In the genomic region with DNA sequence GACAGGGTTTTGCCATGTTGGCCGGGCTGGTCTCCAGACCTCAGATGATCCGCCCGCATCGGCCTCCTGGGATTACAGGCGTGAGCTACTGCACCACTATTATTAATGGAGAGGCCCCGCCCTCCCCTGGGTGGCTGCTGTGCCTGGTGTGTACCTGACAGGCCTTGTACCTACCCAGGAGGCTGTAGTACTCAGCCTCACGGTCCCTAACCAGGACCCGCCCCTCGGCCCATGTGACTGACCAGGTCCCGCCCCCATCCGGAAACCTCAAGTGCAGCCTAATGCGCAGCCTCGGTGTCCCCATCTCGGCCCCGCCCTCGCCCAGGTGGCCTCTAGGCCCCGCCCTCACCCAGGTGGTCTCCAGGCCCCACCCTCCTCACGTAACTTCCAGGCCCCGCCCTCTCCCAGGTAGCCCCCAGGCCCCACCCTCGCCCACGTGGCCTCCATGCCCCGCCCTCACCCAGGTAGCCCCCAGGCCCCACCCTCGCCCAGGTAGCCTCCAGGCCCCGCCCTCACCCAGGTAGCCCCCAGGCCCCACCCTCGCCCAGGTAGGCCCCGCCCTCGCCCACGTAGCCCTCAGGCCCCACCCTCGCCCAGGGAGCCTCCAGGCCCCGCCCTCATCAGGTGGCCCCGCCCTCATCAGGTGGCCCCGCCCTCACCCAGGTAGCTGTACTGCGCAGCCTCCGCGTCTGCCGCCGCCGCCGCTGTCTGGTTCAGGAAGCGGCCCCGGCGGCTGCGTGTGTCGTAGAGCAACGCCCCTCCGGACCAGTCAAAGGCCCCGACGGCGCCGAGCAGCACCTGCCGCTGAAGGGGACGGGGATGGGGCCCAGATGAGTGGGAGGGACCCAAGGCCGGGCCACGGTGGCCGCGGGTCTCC, we compare ENCODE assay signal across 8 cellular contexts. TPM values are rescaled to one million over a fixed set of nuclear protein-coding genes. Genes with fewer than 3 reads are reported as not detected.
A peak's percentile ranks its signal among the peaks of the same experiment; 100 is the strongest.
DNase-seq lines count a peak whose midpoint lies in the region; ATAC-seq and TF ChIP-seq lines count a peak whose summit lies in the region.

No MANE protein-coding gene starts in this region.

- no peak overlapping the region for H3K9ac ChIP-seq in rectal smooth muscle tissue (ENCODE audit: low read length)

- no peaks in the 10 kb centered on the region for H3K4me1 ChIP-seq in rectal smooth muscle tissue (ENCODE audit: control insufficient read depth, insufficient read depth, low read length)

- H3K36me3 ChIP-seq in rectal smooth muscle tissue (ENCODE audit: control insufficient read depth, insufficient read depth, low read length), result no peaks in the 10 kb centered on the region

- no peak for TF ChIP-seq CTCF in dorsolateral prefrontal cortex (IDR thresholded peaks at IDR 0.05 in 54 of 56, conservative IDR thresholded peaks at IDR 0.05 in 2 of 56; ENCODE audit: low read depth in 1 of 56, partially characterized antibody in 56 of 56)

- intact Hi-C loops in dorsolateral prefrontal cortex (cut with DNase I), result loop anchor here in 1 of 2 donors (5.0 kb wide), 1 partner anchor 43 kb away; no protein-coding TSS in a partner anchor

- peak; percentile 97 for DNase-seq in DMS79 (lab: John Stamatoyannopoulos, UW)
- DNase-seq in NCI-H2029 (lab: John Stamatoyannopoulos, UW), result peak; percentile 91
- DNase-seq in activated CD8-positive, alpha-beta memory T cell treated with anti-CD3 and anti-CD28 coated beads, Interleukin-2, amount 50 U/mL, for 4 hours, result peak; percentile 67
- DNase-seq in glomerular visceral epithelial cell (ENCODE audit: extremely low spot score), result peak; percentile 22
- no peak for DNase-seq in dorsolateral prefrontal cortex

- H3K27ac ChIP-seq in rectal smooth muscle tissue (ENCODE audit: low read depth, low read length), result no peak overlapping the region
- H3K27ac ChIP-seq in dorsolateral prefrontal cortex, result no peak overlapping the region

- H3K27me3 ChIP-seq in rectal smooth muscle tissue (ENCODE audit: control insufficient read depth, insufficient read depth, low read length) (no peaks in the 10 kb centered on the region), dorsolateral prefrontal cortex (peaks cover 0 to 3% (median 0%) of the 10 kb centered on the region in 45 donors)

- ATAC-seq in HG03097 (IDR thresholded peaks at IDR 0.05; ENCODE audit: low FRiP score, unreplicated experiment) (no peak), GM21390 (IDR thresholded peaks at IDR 0.05; ENCODE audit: unreplicated experiment) (no peak)

- H3K4me3 ChIP-seq in rectal smooth muscle tissue (ENCODE audit: low read length), result peak overlapping the region; percentile 53
- peak overlapping the region in 12 of 59 donors; percentile 0 to 31 (median 16) for H3K4me3 ChIP-seq in dorsolateral prefrontal cortex

RNA-seq across cellular contexts. Expression of a gene that starts 31.0 kb away (rescaled TPM):
- total RNA-seq in dorsolateral prefrontal cortex, result under 1 TPM in 26 of 120 experiments, not detected in 94; 0.13 to 0.31 (median 0.18) TPM

RNA-seq across cellular contexts. Expression of a gene that starts 46.3 kb away (rescaled TPM):
- total RNA-seq in dorsolateral prefrontal cortex, result 10 to 100 TPM; 11.5 to 27.0 (median 18.3) TPM

RNA-seq across cellular contexts. Expression of a gene that starts 58.7 kb away (rescaled TPM):
- total RNA-seq in dorsolateral prefrontal cortex, result 10 to 100 TPM in 114 of 120 experiments, 1 to 10 TPM in 6; 3.8 to 27.6 (median 16.9) TPM

Comparison
In these comparisons a context has a peak if more than half of its experiments do, and no peak if none do; other contexts are left out.
1. DNase-seq: peak in DMS79 (single experiment), NCI-H2029 (single experiment), activated CD8-positive, alpha-beta memory T cell treated with anti-CD3 and anti-CD28 coated beads, Interleukin-2, amount 50 U/mL, for 4 hours (single experiment) and glomerular visceral epithelial cell (single experiment); none in dorsolateral prefrontal cortex (0 of 10).